Comparison of ENCODE assay signal across 13 cellular contexts in genomic region chr21:35234725-35235124, GRCh38.
A peak's percentile ranks its signal among the peaks of the same experiment; 100 is the strongest.
DNase-seq lines count a peak whose midpoint lies in the region; ATAC-seq and TF ChIP-seq lines count a peak whose summit lies in the region.
"Had no signal": no experiment of that assay in that cellular context is flagged by ENCODE, and none has a peak within 500 bp of the region (broad histone marks: within the 10 kb centered on the region; RNA-seq: fewer than 3 reads in every experiment).

No MANE protein-coding gene starts in this region.

- no peak for TF ChIP-seq CTCF in Loucy (conservative IDR thresholded peaks at IDR 0.05; ENCODE audit: low read length)

- ATAC-seq in activated naive CD8-positive, alpha-beta T cell treated with anti-CD3 and anti-CD28 coated beads, Interleukin-2, amount 10 ng/mL, durations not matched to agents 7 days and 5 days (ENCODE audit: low read depth) = no peak
- ATAC-seq in stimulated activated naive CD8-positive, alpha-beta T cell treated with anti-CD3 and anti-CD28 coated beads, Interleukin-15, Interleukin-2, amounts not matched to agents 100 U/mL and 50 U/mL, for 24 hours = peak; percentile 73

- no peaks in the 10 kb centered on the region for H3K36me3 ChIP-seq in Loucy (ENCODE audit: insufficient read depth, low read length)
- H3K36me3 ChIP-seq: left ventricle myocardium inferior, transverse colon had no signal

- POLR2A ChIA-PET in activated naive CD8-positive, alpha-beta T cell treated with anti-CD3 and anti-CD28 coated beads, Interleukin-2, amount 10 ng/mL, durations not matched to agents 7 days and 5 days (lab: Charles Lee) = no interaction called here

- H3K79me2 ChIP-seq in Loucy (ENCODE audit: insufficient read depth, low read length) = no peaks in the 10 kb centered on the region
- H3K79me2 ChIP-seq: parathyroid adenoma had no signal

- H3K9me3 ChIP-seq in Loucy (ENCODE audit: insufficient read depth, low read depth, low read length) = no peaks in the 10 kb centered on the region
- H3K9me3 ChIP-seq: transverse colon had no signal

- H4K20me1 ChIP-seq in Loucy (ENCODE audit: insufficient read depth, low read length, poor library complexity, severe bottlenecking) = no peaks in the 10 kb centered on the region

- no peak overlapping the region for H3K4me3 ChIP-seq in Loucy (ENCODE audit: low read length, poor library complexity, severe bottlenecking)
- H3K4me3 ChIP-seq: left ventricle myocardium inferior, transverse colon had no signal

- no peak overlapping the region for H3K9ac ChIP-seq in Loucy (ENCODE audit: low read depth, low read length, poor library complexity, severe bottlenecking)
- H3K9ac ChIP-seq: parathyroid adenoma had no signal

- H3K27ac Mint-ChIP-seq in activated naive CD4-positive, alpha-beta T cell treated with anti-CD3 and anti-CD28 coated beads, Interleukin-2, amount 50 U/mL, for 24 hours = no peak overlapping the region
- H3K27ac Mint-ChIP-seq in activated naive CD8-positive, alpha-beta T cell treated with anti-CD3 and anti-CD28 coated beads, Interleukin-2, amount 10 ng/mL, durations not matched to agents 7 days and 5 days = peak overlapping the region; percentile 21

- H3K4me1 Mint-ChIP-seq in activated naive CD4-positive, alpha-beta T cell treated with anti-CD3 and anti-CD28 coated beads, Interleukin-2, amount 50 U/mL, for 24 hours = peaks cover 48% of the 10 kb centered on the region
- peaks cover 21% of the 10 kb centered on the region for H3K4me1 Mint-ChIP-seq in activated naive CD8-positive, alpha-beta T cell treated with anti-CD3 and anti-CD28 coated beads, Interleukin-2, amount 10 ng/mL, durations not matched to agents 7 days and 5 days

- H3K9me2 ChIP-seq in Loucy (replicated peaks; ENCODE audit: low read depth, low read length) = no peaks in the 10 kb centered on the region

- no peaks in the 10 kb centered on the region for H3K9me3 Mint-ChIP-seq in activated naive CD4-positive, alpha-beta T cell treated with anti-CD3 and anti-CD28 coated beads, Interleukin-2, amount 50 U/mL, for 24 hours
- peaks cover 15% of the 10 kb centered on the region for H3K9me3 Mint-ChIP-seq in activated naive CD8-positive, alpha-beta T cell treated with anti-CD3 and anti-CD28 coated beads, Interleukin-2, amount 10 ng/mL, durations not matched to agents 7 days and 5 days

- no peak for DNase-seq in activated naive CD4-positive, alpha-beta T cell (lab: John Stamatoyannopoulos, UW)
- no peak for DNase-seq in activated naive CD8-positive, alpha-beta T cell treated with anti-CD3 and anti-CD28 coated beads, Interleukin-2, amount 10 ng/mL, durations not matched to agents 7 days and 5 days
- no peak for DNase-seq in stimulated activated naive CD8-positive, alpha-beta T cell treated with anti-CD3 and anti-CD28 coated beads, Interleukin-15, Interleukin-2, amounts not matched to agents 100 U/mL and 50 U/mL, for 24 hours
- DNase-seq in NCI-H1417 treated with DMSO at 0.1 percent for 48 hours (lab: John Stamatoyannopoulos, UW) (no peak), NCI-H2196 treated with DMSO at 0.1 percent for 48 hours (lab: John Stamatoyannopoulos, UW; ENCODE audit: unreplicated experiment) (no peak), globus pallidus (ENCODE audit: low spot score) (no peak)
- DNase-seq: KG1, left ventricle myocardium inferior, NCI-H69, transverse colon had no signal

- peaks cover 3% of the 10 kb centered on the region for H3K36me3 Mint-ChIP-seq in activated naive CD4-positive, alpha-beta T cell treated with anti-CD3 and anti-CD28 coated beads, Interleukin-2, amount 50 U/mL, for 24 hours
- peaks cover 17% of the 10 kb centered on the region for H3K36me3 Mint-ChIP-seq in activated naive CD8-positive, alpha-beta T cell treated with anti-CD3 and anti-CD28 coated beads, Interleukin-2, amount 10 ng/mL, durations not matched to agents 7 days and 5 days

- peaks cover 6% of the 10 kb centered on the region for H3K4me1 ChIP-seq in Loucy (ENCODE audit: insufficient read depth, low read length, poor library complexity, severe bottlenecking)
- H3K4me1 ChIP-seq: left ventricle myocardium inferior, parathyroid adenoma, transverse colon had no signal

- no peaks in the 10 kb centered on the region for H3K27me3 ChIP-seq in Loucy (ENCODE audit: insufficient read depth, low read length, poor library complexity, severe bottlenecking)
- H3K27me3 ChIP-seq: transverse colon had no signal

- peak overlapping the region; percentile 36 for H3K4me2 ChIP-seq in Loucy (ENCODE audit: low read depth, low read length, poor library complexity, severe bottlenecking)

- H3F3A ChIP-seq in Loucy (ENCODE audit: low read depth) = no peaks in the 10 kb centered on the region

- H3K4me3 Mint-ChIP-seq in activated naive CD4-positive, alpha-beta T cell treated with anti-CD3 and anti-CD28 coated beads, Interleukin-2, amount 50 U/mL, for 24 hours = peak overlapping the region; percentile 34
- H3K4me3 Mint-ChIP-seq in activated naive CD8-positive, alpha-beta T cell treated with anti-CD3 and anti-CD28 coated beads, Interleukin-2, amount 10 ng/mL, durations not matched to agents 7 days and 5 days = peak overlapping the region; percentile 38

- H3K27me3 Mint-ChIP-seq in activated naive CD4-positive, alpha-beta T cell treated with anti-CD3 and anti-CD28 coated beads, Interleukin-2, amount 50 U/mL, for 24 hours = no peaks in the 10 kb centered on the region
- peaks cover 2% of the 10 kb centered on the region for H3K27me3 Mint-ChIP-seq in activated naive CD8-positive, alpha-beta T cell treated with anti-CD3 and anti-CD28 coated beads, Interleukin-2, amount 10 ng/mL, durations not matched to agents 7 days and 5 days

- H2AFZ ChIP-seq in Loucy (ENCODE audit: low read length) = no peak overlapping the region
- H2AFZ ChIP-seq: parathyroid adenoma had no signal
